ENCODE assay signal across 26 cellular contexts in the genomic region with DNA sequence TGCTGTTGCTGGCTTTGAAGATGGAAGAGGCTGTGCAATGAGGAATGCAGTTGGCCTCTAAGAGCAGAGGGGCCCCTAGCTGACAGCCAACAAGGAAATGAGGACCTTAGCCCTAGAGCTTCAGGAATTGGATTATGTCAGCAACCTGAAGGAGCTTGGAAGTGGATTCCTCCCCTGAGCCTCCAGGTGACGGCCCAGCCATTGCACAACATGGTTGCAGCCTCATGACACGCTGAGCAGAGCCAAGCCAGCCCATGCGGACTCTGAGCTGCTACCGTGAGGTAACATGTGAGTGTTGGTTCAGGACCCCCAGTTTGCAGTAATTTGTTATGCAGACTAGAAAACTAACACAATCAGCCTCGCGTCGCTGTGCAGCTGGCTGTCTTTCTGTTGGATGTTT. TPM values are rescaled to one million over a fixed set of nuclear protein-coding genes. Genes with fewer than 3 reads are reported as not detected.
DNase-seq lines count a peak whose midpoint lies in the region; ATAC-seq, FAIRE-seq and TF ChIP-seq lines count a peak whose summit lies in the region.
"Had no signal": no experiment of that assay in that cellular context is flagged by ENCODE, and none has a peak within 500 bp of the region (broad histone marks: within the 10 kb centered on the region; RNA-seq: fewer than 3 reads in every experiment).

No MANE protein-coding gene starts in this region.

- H3K18ac ChIP-seq in H1 (ENCODE audit: extremely low read depth, low read length): no peak overlapping the region

- peak overlapping the region; percentile 8; the same call in 1 of the 2 replicates for H2AFZ ChIP-seq in H1 (ENCODE audit: low read length)

- H3K27me3 ChIP-seq in H1 (replicated peaks in 1 of 4; ENCODE audit: control insufficient read depth in 3 of 4, extremely low read depth in 1 of 4, insufficient read depth in 3 of 4, low read length in 3 of 4) (no peaks in the 10 kb centered on the region), lower lobe of right lung (ENCODE audit: low read depth) (no peaks in the 10 kb centered on the region), upper lobe of right lung (no peaks in the 10 kb centered on the region)
- H3K27me3 ChIP-seq: Peyer's patch had no signal

- H2BK20ac ChIP-seq in H1 (ENCODE audit: low read length): no peak overlapping the region

- no peaks in the 10 kb centered on the region for H3K36me3 Mint-ChIP-seq in endothelial cell (ENCODE audit: low read depth, unreplicated experiment)
- H3K36me3 Mint-ChIP-seq: IgD-negative memory B cell had no signal

- no peak overlapping the region for H2AK5ac ChIP-seq in H1 (ENCODE audit: low read depth, low read length)

- DNase-seq in NCI-H82 (lab: John Stamatoyannopoulos, UW): peak; percentile 32
- no peak for DNase-seq in NCI-H82 treated with DMSO at 0.1 percent for 48 hours (lab: John Stamatoyannopoulos, UW; ENCODE audit: unreplicated experiment)
- no peak for DNase-seq in H1 (ENCODE audit: low read depth in 1 of 2, low spot score in 2 of 2)
- DNase-seq in lower lobe of right lung: peak; percentile 75
- peak; percentile 83 for DNase-seq in upper lobe of right lung
- no peak for DNase-seq in endothelial cell (ENCODE audit: low spot score)
- no peak for DNase-seq in GM03348 (ENCODE audit: low spot score)
- DNase-seq: AML-193; DMS 273 treated with DMSO at 0.1 percent for 48 hours; DND-41; HCEC 1CT; NCI-H1092 treated with DMSO at 0.1 percent for 48 hours; NCI-H2081; NCI-H2171 treated with DMSO at 0.1 percent for 48 hours; NCI-H446; NCI-H526 treated with DMSO at 0.1 percent for 48 hours; NK-92 treated with Interleukin-12 subunit alpha and Interleukin-12 subunit beta, amount 100 ng/mL, for 24 hours; Peyer's patch; Right ventricle myocardium superior had no signal

- H3K4me3 ChIP-seq in H1 (ENCODE audit: extremely low read depth in 1 of 4, insufficient read depth in 2 of 4, low read depth in 3 of 4, low read length in 4 of 4) (no peak overlapping the region), lower lobe of right lung (no peak overlapping the region), upper lobe of right lung (no peak overlapping the region)
- H3K4me3 ChIP-seq: Peyer's patch had no signal

- H4K8ac ChIP-seq in H1 (ENCODE audit: extremely low read depth, insufficient read depth, low read length): no peak overlapping the region

- H3K9ac ChIP-seq in H1 (replicated peaks in 1 of 4; ENCODE audit: extremely low read depth in 1 of 4, low read depth in 3 of 4, low read length in 3 of 4): no peak overlapping the region

- H3K23me2 ChIP-seq in H1 (ENCODE audit: low read depth, low read length): no peaks in the 10 kb centered on the region

- H3K4me1 ChIP-seq in H1 (replicated peaks in 1 of 4; ENCODE audit: control insufficient read depth in 3 of 4, insufficient read depth in 4 of 4, low read length in 3 of 4) (no peaks in the 10 kb centered on the region), lower lobe of right lung (peaks cover 15% of the 10 kb centered on the region), upper lobe of right lung (peaks cover 15% of the 10 kb centered on the region)
- H3K4me1 ChIP-seq: Peyer's patch had no signal

- no peaks in the 10 kb centered on the region for H3K9me3 Mint-ChIP-seq in endothelial cell (ENCODE audit: unreplicated experiment)

- H4K20me1 ChIP-seq in H1 (replicated peaks in 1 of 2; ENCODE audit: control insufficient read depth in 1 of 2, insufficient read depth in 2 of 2, low read length in 2 of 2): no peaks in the 10 kb centered on the region

- TF ChIP-seq EP300 in H1 (IDR thresholded peaks at IDR 0.05; ENCODE audit: borderline replicate concordance in 1 of 2, low read depth in 2 of 2, low read length in 2 of 2): no peak

- H2BK12ac ChIP-seq in H1 (ENCODE audit: low read depth, low read length): no peak overlapping the region

- no peak overlapping the region for H3K14ac ChIP-seq in H1 (ENCODE audit: insufficient read length)

- intact Hi-C loops in lower lobe of right lung (cut with DNase I) (no loop called here), upper lobe of right lung (cut with DNase I) (no loop called here)

- H3K79me1 ChIP-seq in H1 (ENCODE audit: low read depth, low read length): no peaks in the 10 kb centered on the region

- CTCF ChIA-PET in H1 (lab: Charles Lee; ENCODE audit: partially characterized antibody): interaction anchor here (0.9 to 2.0 kb wide), 5 partner anchors 18 to 149 kb away, joined by 3 to 9 read pairs (median 3); no protein-coding TSS in a partner anchor

- no peak for TF ChIP-seq CTCF in H1 (IDR thresholded peaks at IDR 0.05; ENCODE audit: control extremely low read depth in 1 of 3, insufficient read depth in 1 of 3, low read depth in 1 of 3, low read length in 3 of 3)
- no peak for TF ChIP-seq CTCF in lower lobe of right lung (IDR thresholded peaks at IDR 0.05)
- no peak for TF ChIP-seq CTCF in upper lobe of right lung (IDR thresholded peaks at IDR 0.05)
- no peak for TF ChIP-seq CTCF in endothelial cell (IDR thresholded peaks at IDR 0.05; ENCODE audit: unreplicated experiment)

- H3K36me3 ChIP-seq in H1 (ENCODE audit: control insufficient read depth in 2 of 4, insufficient read depth in 4 of 4, low read length in 3 of 4) (no peaks in the 10 kb centered on the region), lower lobe of right lung (no peaks in the 10 kb centered on the region), upper lobe of right lung (no peaks in the 10 kb centered on the region)
- H3K36me3 ChIP-seq: Peyer's patch had no signal

- no peak for FAIRE-seq in H1 (lab: Jason Lieb, UNC)
- FAIRE-seq: G401.6 had no signal

- H3K79me2 ChIP-seq in H1 (ENCODE audit: control insufficient read depth in 1 of 2, insufficient read depth in 2 of 2, low read length in 2 of 2): no peaks in the 10 kb centered on the region

- no peak for TF ChIP-seq POLR2A in H1 (IDR thresholded peaks at IDR 0.05; ENCODE audit: control extremely low read depth in 1 of 2, low read depth in 2 of 2, low read length in 2 of 2)

- H2BK15ac ChIP-seq in H1 (ENCODE audit: low read length): no peak overlapping the region

- H3K23ac ChIP-seq in H1 (ENCODE audit: insufficient read length): no peak overlapping the region

- 96% methylated on average over 7 of the region's 7 CpGs; no CpG with 5 or more reads in 1 of the 2 experiments for WGBS in H1 (ENCODE audit: extremely low coverage in 1 of 2, insufficient coverage in 1 of 2, insufficient read length in 1 of 2, insufficient replicate concordance in 2 of 2, low coverage in 1 of 2, low lambda C conversion rate in 2 of 2, missing lambda C conversion rate in 1 of 2), 2 experiments

- no peak for TF ChIP-seq RAD21 in H1 (IDR thresholded peaks at IDR 0.05 in 1 of 2, conservative IDR thresholded peaks at IDR 0.05 in 1 of 2; ENCODE audit: low read depth in 2 of 2, low read length in 2 of 2)

- peaks cover 2% of the 10 kb centered on the region for H3K27me3 Mint-ChIP-seq in endothelial cell (ENCODE audit: unreplicated experiment)

- H2BK120ac ChIP-seq in H1 (replicated peaks; ENCODE audit: low read depth, low read length): no peak overlapping the region

- H3K4me2 ChIP-seq in H1 (ENCODE audit: insufficient read depth in 1 of 2, low read depth in 2 of 2, low read length in 2 of 2): no peak overlapping the region

- no peak overlapping the region for H3K27ac ChIP-seq in H1 (ENCODE audit: low read depth, low read length)
- no peak overlapping the region for H3K27ac ChIP-seq in lower lobe of right lung
- no peak overlapping the region for H3K27ac ChIP-seq in upper lobe of right lung
- H3K27ac ChIP-seq: 22Rv1, C4-2B, Peyer's patch had no signal

- H3K56ac ChIP-seq in H1 (replicated peaks; ENCODE audit: insufficient read length, low read depth, low read length): no peak overlapping the region

- H4K91ac ChIP-seq in H1 (replicated peaks; ENCODE audit: insufficient read length, low read length): no peak overlapping the region

- no peak overlapping the region for H3K27ac Mint-ChIP-seq in endothelial cell (ENCODE audit: unreplicated experiment)
- H3K27ac Mint-ChIP-seq: IgD-negative memory B cell had no signal

- peak; percentile 75 to 79 for ATAC-seq in lower lobe of right lung
- peak; percentile 81 for ATAC-seq in upper lobe of right lung
- no peak for ATAC-seq in esophagus mucosa

- H3K4me1 Mint-ChIP-seq in endothelial cell (ENCODE audit: unreplicated experiment): peaks cover 12% of the 10 kb centered on the region
- H3K4me1 Mint-ChIP-seq: IgD-negative memory B cell had no signal

- H2BK5ac ChIP-seq in H1 (ENCODE audit: low read depth, low read length): no peak overlapping the region

- H3K4ac ChIP-seq in H1 (replicated peaks; ENCODE audit: insufficient read length, low read depth, low read length): no peak overlapping the region

- no peak overlapping the region for H4K5ac ChIP-seq in H1 (ENCODE audit: insufficient read length, low read depth, low read length)

- POLR2A ChIA-PET in H1 (lab: Charles Lee; ENCODE audit: partially characterized antibody): interaction anchor here (0.8 to 2.0 kb wide), 4 partner anchors 9 to 29 kb away, joined by 3 to 5 read pairs (median 4); no protein-coding TSS in a partner anchor

- H3K4me3 Mint-ChIP-seq in endothelial cell (ENCODE audit: unreplicated experiment): no peak overlapping the region
- H3K4me3 Mint-ChIP-seq: IgD-negative memory B cell had no signal

- no peaks in the 10 kb centered on the region for H3K9me3 ChIP-seq in H1 (ENCODE audit: insufficient read depth in 2 of 2, low read depth in 1 of 2, low read length in 1 of 2)
- no peaks in the 10 kb centered on the region for H3K9me3 ChIP-seq in lower lobe of right lung
- no peaks in the 10 kb centered on the region for H3K9me3 ChIP-seq in upper lobe of right lung
- H3K9me3 ChIP-seq: Peyer's patch had no signal

RNA-seq across cellular contexts. Expression of gene CCDC42, which starts 20.2 kb away (rescaled TPM):
- total RNA-seq in H1 (2021; fragmentation: NEBNext Ultra II Directional; extraction: Animal tissue kit (Norgen Biotek cat#: 25700)): not detected in 2 replicates
- polyA plus RNA-seq in H1 (2011; rRNA removed): not detected in 2 replicates
- polyA plus RNA-seq in H1 (2011; cell fraction: cytosol; rRNA removed): not detected
- not detected for polyA plus RNA-seq in H1 (2011; cell fraction: nucleus; rRNA removed)
- polyA plus RNA-seq in H1 (2012, experiment 1 of 2): not detected in 4 replicates
- polyA plus RNA-seq in H1 (2012, experiment 2 of 2): not detected
- polyA plus RNA-seq in H1 (2013, experiment 1 of 2): not detected
- polyA plus RNA-seq in H1 (2013, experiment 2 of 2): not detected
- polyA minus RNA-seq in H1 (2011; rRNA and poly(A)+ RNA removed): not detected in 2 replicates
- polyA minus RNA-seq in H1 (2011; cell fraction: cytosol; rRNA and poly(A)+ RNA removed): not detected
- polyA minus RNA-seq in H1 (2011; cell fraction: nucleus; rRNA and poly(A)+ RNA removed): not detected
- total RNA-seq in lower lobe of right lung (not detected), upper lobe of right lung (not detected), esophagus mucosa (not detected), endothelial cell (ENCODE audit: unreplicated experiment) (0.95 TPM)
- total RNA-seq: HT-29, LHCN-M2, Peyer's patch, Right ventricle myocardium superior had no signal
- polyA plus RNA-seq: IgD-negative memory B cell had no signal

RNA-seq across cellular contexts. Expression of gene SPDYE4, which starts 33.9 kb away (rescaled TPM):
- total RNA-seq in H1 (2021; fragmentation: NEBNext Ultra II Directional; extraction: Animal tissue kit (Norgen Biotek cat#: 25700)): not detected in 2 replicates
- polyA plus RNA-seq in H1 (2011; rRNA removed): not detected in 2 replicates
- polyA plus RNA-seq in H1 (2011; cell fraction: cytosol; rRNA removed): not detected
- polyA plus RNA-seq in H1 (2011; cell fraction: nucleus; rRNA removed): not detected
- polyA plus RNA-seq in H1 (2012, experiment 1 of 2): not detected in 4 replicates
- not detected for polyA plus RNA-seq in H1 (2012, experiment 2 of 2)
- polyA plus RNA-seq in H1 (2013, experiment 1 of 2): not detected
- polyA plus RNA-seq in H1 (2013, experiment 2 of 2): not detected
- polyA minus RNA-seq in H1 (2011; rRNA and poly(A)+ RNA removed): not detected in 2 replicates
- not detected for polyA minus RNA-seq in H1 (2011; cell fraction: cytosol; rRNA and poly(A)+ RNA removed)
- not detected for polyA minus RNA-seq in H1 (2011; cell fraction: nucleus; rRNA and poly(A)+ RNA removed)
- total RNA-seq in lower lobe of right lung (not detected), upper lobe of right lung (not detected), esophagus mucosa (not detected), endothelial cell (ENCODE audit: unreplicated experiment) (not detected)
- total RNA-seq: HT-29, LHCN-M2, Peyer's patch, Right ventricle myocardium superior had no signal
- polyA plus RNA-seq: IgD-negative memory B cell had no signal

Comparison
In these comparisons a context has a peak if more than half of its experiments do, and no peak if none do; other contexts are left out.
1. DNase-seq: peak in NCI-H82 (single experiment), lower lobe of right lung (single experiment) and upper lobe of right lung (single experiment); none in NCI-H82 treated with DMSO at 0.1 percent for 48 hours (single experiment), H1 (0 of 2), endothelial cell (single experiment) and GM03348 (single experiment).